ENCODE assay signal across 1 cellular context in genomic region chr21:34771512-34772028, GRCh38.
TF ChIP-seq lines count a peak whose summit lies in the region.

No MANE protein-coding gene starts in this region.

TF ChIP-seq in SK-N-SH treated with all-trans-retinoic acid at 6 μM for 48 hours, 23 proteins besides CTCF, POLR2A, EP300 and RAD21 (continued from another document):
- no peak for TF ChIP-seq TSHZ2 (CRISPR knock-in tag; IDR thresholded peaks at IDR 0.05)
- TF ChIP-seq ARNTL (CRISPR knock-in tag; IDR thresholded peaks at IDR 0.05; ENCODE audit: borderline replicate concordance, low read depth), result no peak
- no peak for TF ChIP-seq SNAI2 (CRISPR knock-in tag; IDR thresholded peaks at IDR 0.05)
- no peak for TF ChIP-seq ZNF70 (CRISPR knock-in tag; IDR thresholded peaks at IDR 0.05)
- no peak for TF ChIP-seq BACH2 (CRISPR knock-in tag; IDR thresholded peaks at IDR 0.05; ENCODE audit: borderline replicate concordance)
- no peak for TF ChIP-seq TCF4 (CRISPR knock-in tag; IDR thresholded peaks at IDR 0.05; ENCODE audit: borderline replicate concordance)
- no peak for TF ChIP-seq TOX (CRISPR knock-in tag; IDR thresholded peaks at IDR 0.05; ENCODE audit: borderline replicate concordance)
- TF ChIP-seq ZFP3 (CRISPR knock-in tag; IDR thresholded peaks at IDR 0.05), result no peak
- TF ChIP-seq GLIS3 (CRISPR knock-in tag; IDR thresholded peaks at IDR 0.05), result no peak
- TF ChIP-seq CSDC2 (CRISPR knock-in tag; IDR thresholded peaks at IDR 0.05), result no peak
- no peak for TF ChIP-seq CSRNP3 (CRISPR knock-in tag; IDR thresholded peaks at IDR 0.05)
- no peak for TF ChIP-seq ZC3H10 (CRISPR knock-in tag; IDR thresholded peaks at IDR 0.05)
